Comparison of ENCODE assay signal across 8 cellular contexts in genomic region chr4:173169178-173169427, GRCh38. TPM values are rescaled to one million over a fixed set of nuclear protein-coding genes. Genes with fewer than 3 reads are reported as not detected.
DNase-seq lines count a peak whose midpoint lies in the region; TF ChIP-seq lines count a peak whose summit lies in the region.

No MANE protein-coding gene starts in this region.

- no peak overlapping the region for H2AFZ ChIP-seq in OCI-LY1 (ENCODE audit: low read length)

- H3K79me2 ChIP-seq in OCI-LY1 (ENCODE audit: insufficient read depth, low read length), result peaks cover 48% of the 10 kb centered on the region

- intact Hi-C loops in CD4-positive, alpha-beta memory T cell (cut with micrococcal nuclease), result loop anchor here (2.0 kb wide), 2 partner anchors 156 to 164 kb away; no protein-coding TSS in a partner anchor
- intact Hi-C loops in esophagus squamous epithelium (cut with DNase I), result loop anchor here (10.0 kb wide), 1 partner anchor 144 kb away; no protein-coding TSS in a partner anchor
- intact Hi-C loops in ovary (cut with DNase I), result loop anchor here in 1 of 4 donors (10.0 kb wide), 1 partner anchor 144 kb away; no protein-coding TSS in a partner anchor
- intact Hi-C loops in activated T-helper 1 cell treated with anti-CD3 and anti-CD28 coated beads, Interleukin-12 subunit alpha, Interleukin-12 subunit beta, Interleukin-2, Interleukin-4 antibody, amounts not matched to agents 30 ng/mL and 10 ng/mL and 1 ng/mL, durations not matched to agents 14 hours and 24 hours and 36 hours (cut with micrococcal nuclease), result loop anchor here (1.0 to 5.0 kb wide), 6 partner anchors 22 to 1113 kb away; partner anchors contain the start of genes CEP44, FBXO8 and HMGB2

- no peaks in the 10 kb centered on the region for H4K20me1 ChIP-seq in OCI-LY1 (ENCODE audit: insufficient read depth, low read length)

- TF ChIP-seq CTCF in OCI-LY1 (IDR thresholded peaks at IDR 0.05; ENCODE audit: low read length), result no peak
- TF ChIP-seq CTCF in esophagus squamous epithelium (IDR thresholded peaks at IDR 0.05), result no peak
- TF ChIP-seq CTCF in ovary (IDR thresholded peaks at IDR 0.05), result no peak

- H3K27me3 ChIP-seq in CD4-positive, alpha-beta memory T cell (ENCODE audit: insufficient read depth, low read length), result no peaks in the 10 kb centered on the region
- H3K27me3 ChIP-seq in OCI-LY1 (ENCODE audit: insufficient read depth, low read length) (no peaks in the 10 kb centered on the region), esophagus squamous epithelium (no peaks in the 10 kb centered on the region), ovary (no peaks in the 10 kb centered on the region)

- H3K27ac Mint-ChIP-seq in CD4-positive, alpha-beta memory T cell, result no peak overlapping the region
- no peak overlapping the region for H3K27ac Mint-ChIP-seq in activated T-helper 1 cell treated with anti-CD3 and anti-CD28 coated beads, Interleukin-12 subunit alpha, Interleukin-12 subunit beta, Interleukin-2, Interleukin-4 antibody, amounts not matched to agents 30 ng/mL and 10 ng/mL and 1 ng/mL, durations not matched to agents 14 hours and 24 hours and 36 hours
- no peak overlapping the region for H3K27ac Mint-ChIP-seq in activated T-cell treated with anti-CD3 and anti-CD28 coated beads, Interleukin-2, amount 50 U/mL, for 24 hours

- peak overlapping the region; percentile 58 for H3K27ac ChIP-seq in CD4-positive, alpha-beta memory T cell (ENCODE audit: low read depth, low read length)
- H3K27ac ChIP-seq in OCI-LY1 (ENCODE audit: low read depth, low read length, poor library complexity, severe bottlenecking) (peak overlapping the region; percentile 81), esophagus squamous epithelium (peak overlapping the region; percentile 92 to 96 (median 94)), ovary (peak overlapping the region; percentile 90 to 96)

- TF ChIP-seq EP300 in ovary (IDR thresholded peaks at IDR 0.05), result no peak

- peak overlapping the region in 1 of 2 donors; percentile 78 for H3K4me3 ChIP-seq in CD4-positive, alpha-beta memory T cell (ENCODE audit: low read length in 2 of 2)
- H3K4me3 ChIP-seq in OCI-LY1 (ENCODE audit: low read depth, low read length, poor library complexity, severe bottlenecking) (peak overlapping the region; percentile 97), esophagus squamous epithelium (peak overlapping the region; percentile 81 to 99 (median 92)), ovary (peak overlapping the region; percentile 73)

- POLR2A ChIA-PET in CD4-positive, alpha-beta memory T cell (lab: Charles Lee; ENCODE audit: partially characterized antibody), result interaction anchor here (0.6 to 3.7 kb wide), 3 partner anchors 165 to 203 kb away, joined by 4 to 27 read pairs (median 8); partner anchors contain the start of genes HMGB2 and SAP30

- H3K9me3 Mint-ChIP-seq in CD4-positive, alpha-beta memory T cell, result no peaks in the 10 kb centered on the region
- H3K9me3 Mint-ChIP-seq in activated T-helper 1 cell treated with anti-CD3 and anti-CD28 coated beads, Interleukin-12 subunit alpha, Interleukin-12 subunit beta, Interleukin-2, Interleukin-4 antibody, amounts not matched to agents 30 ng/mL and 10 ng/mL and 1 ng/mL, durations not matched to agents 14 hours and 24 hours and 36 hours, result no peaks in the 10 kb centered on the region
- no peaks in the 10 kb centered on the region for H3K9me3 Mint-ChIP-seq in activated T-cell treated with anti-CD3 and anti-CD28 coated beads, Interleukin-2, amount 50 U/mL, for 24 hours

- peak overlapping the region; percentile 99 for H3K9ac ChIP-seq in OCI-LY1 (ENCODE audit: low read length)

- no peaks in the 10 kb centered on the region for H3K27me3 Mint-ChIP-seq in CD4-positive, alpha-beta memory T cell
- H3K27me3 Mint-ChIP-seq in activated T-helper 1 cell treated with anti-CD3 and anti-CD28 coated beads, Interleukin-12 subunit alpha, Interleukin-12 subunit beta, Interleukin-2, Interleukin-4 antibody, amounts not matched to agents 30 ng/mL and 10 ng/mL and 1 ng/mL, durations not matched to agents 14 hours and 24 hours and 36 hours (ENCODE audit: insufficient read depth), result no peaks in the 10 kb centered on the region
- H3K27me3 Mint-ChIP-seq in activated T-cell treated with anti-CD3 and anti-CD28 coated beads, Interleukin-2, amount 50 U/mL, for 24 hours, result no peaks in the 10 kb centered on the region

- peak in 1 of 5 donors; percentile 31 for DNase-seq in CD4-positive, alpha-beta memory T cell
- DNase-seq in esophagus squamous epithelium (lab: John Stamatoyannopoulos, UW) (no peak), ovary (no peak), NCI-H748 (lab: John Stamatoyannopoulos, UW; ENCODE audit: unreplicated experiment) (no peak)
- no peak for DNase-seq in activated T-helper 1 cell treated with anti-CD3 and anti-CD28 coated beads, Interleukin-12 subunit alpha, Interleukin-12 subunit beta, Interleukin-2, Interleukin-4 antibody, amounts not matched to agents 30 ng/mL and 10 ng/mL and 1 ng/mL, durations not matched to agents 14 hours and 24 hours and 36 hours (ENCODE audit: low spot score)
- DNase-seq in stimulated activated CD4-positive, alpha-beta T cell treated with anti-CD3 and anti-CD28 coated beads, Interleukin-4, amount 100 ng/mL, for 24 hours, result no peak
- DNase-seq in activated T-cell treated with anti-CD3 and anti-CD28 coated beads, Interleukin-2, amount 50 U/mL, for 24 hours, result no peak

- peak overlapping the region; percentile 84 for H3K4me2 ChIP-seq in OCI-LY1 (ENCODE audit: low read length)

- no peak for TF ChIP-seq POLR2A in esophagus squamous epithelium (IDR thresholded peaks at IDR 0.05)
- no peak for TF ChIP-seq POLR2A in ovary (IDR thresholded peaks at IDR 0.05)

- H3K9me2 ChIP-seq in OCI-LY1 (ENCODE audit: low read depth, low read length), result no peaks in the 10 kb centered on the region

- peaks cover 31% of the 10 kb centered on the region for H3K4me1 ChIP-seq in CD4-positive, alpha-beta memory T cell (ENCODE audit: insufficient read depth, low read length)
- H3K4me1 ChIP-seq in OCI-LY1 (ENCODE audit: insufficient read depth, low read length, severe bottlenecking), result peaks cover 57% of the 10 kb centered on the region
- H3K4me1 ChIP-seq in esophagus squamous epithelium, result peaks cover 8 to 54% (median 18%) of the 10 kb centered on the region in 3 donors
- peaks cover 2% of the 10 kb centered on the region for H3K4me1 ChIP-seq in ovary (ENCODE audit: insufficient read depth)

- peaks cover 37 to 52% (median 44%) of the 10 kb centered on the region in 4 donors for H3K4me1 Mint-ChIP-seq in CD4-positive, alpha-beta memory T cell
- peaks cover 35% of the 10 kb centered on the region for H3K4me1 Mint-ChIP-seq in activated T-helper 1 cell treated with anti-CD3 and anti-CD28 coated beads, Interleukin-12 subunit alpha, Interleukin-12 subunit beta, Interleukin-2, Interleukin-4 antibody, amounts not matched to agents 30 ng/mL and 10 ng/mL and 1 ng/mL, durations not matched to agents 14 hours and 24 hours and 36 hours (ENCODE audit: low read depth)
- peaks cover 50% of the 10 kb centered on the region for H3K4me1 Mint-ChIP-seq in activated T-cell treated with anti-CD3 and anti-CD28 coated beads, Interleukin-2, amount 50 U/mL, for 24 hours (ENCODE audit: low read depth)

- peaks cover 0 to 12% of the 10 kb centered on the region in 2 donors for H3K36me3 Mint-ChIP-seq in CD4-positive, alpha-beta memory T cell
- peaks cover under 1% of the 10 kb centered on the region for H3K36me3 Mint-ChIP-seq in activated T-helper 1 cell treated with anti-CD3 and anti-CD28 coated beads, Interleukin-12 subunit alpha, Interleukin-12 subunit beta, Interleukin-2, Interleukin-4 antibody, amounts not matched to agents 30 ng/mL and 10 ng/mL and 1 ng/mL, durations not matched to agents 14 hours and 24 hours and 36 hours (ENCODE audit: low read depth)
- peaks cover 15% of the 10 kb centered on the region for H3K36me3 Mint-ChIP-seq in activated T-cell treated with anti-CD3 and anti-CD28 coated beads, Interleukin-2, amount 50 U/mL, for 24 hours (ENCODE audit: low read depth)

- H3F3A ChIP-seq in OCI-LY1 (ENCODE audit: insufficient read depth, low read length), result no peaks in the 10 kb centered on the region

- H3K9me3 ChIP-seq in CD4-positive, alpha-beta memory T cell (ENCODE audit: control insufficient read depth in 1 of 2, low read length in 2 of 2), result no peaks in the 10 kb centered on the region
- H3K9me3 ChIP-seq in OCI-LY1 (ENCODE audit: low read length) (no peaks in the 10 kb centered on the region), esophagus squamous epithelium (no peaks in the 10 kb centered on the region), ovary (no peaks in the 10 kb centered on the region)

- H3K4me3 Mint-ChIP-seq in CD4-positive, alpha-beta memory T cell, result no peak overlapping the region
- no peak overlapping the region for H3K4me3 Mint-ChIP-seq in activated T-helper 1 cell treated with anti-CD3 and anti-CD28 coated beads, Interleukin-12 subunit alpha, Interleukin-12 subunit beta, Interleukin-2, Interleukin-4 antibody, amounts not matched to agents 30 ng/mL and 10 ng/mL and 1 ng/mL, durations not matched to agents 14 hours and 24 hours and 36 hours
- H3K4me3 Mint-ChIP-seq in activated T-cell treated with anti-CD3 and anti-CD28 coated beads, Interleukin-2, amount 50 U/mL, for 24 hours, result no peak overlapping the region

- no CpG with 5 or more reads among the region's 41 CpGs for WGBS in esophagus squamous epithelium, 2 donors
- 0 to 1% (median 0%) methylated on average over 3 to 41 of the region's 41 CpGs for WGBS in ovary, 3 donors

- no peaks in the 10 kb centered on the region for H3K36me3 ChIP-seq in CD4-positive, alpha-beta memory T cell (ENCODE audit: insufficient read depth, low read length)
- H3K36me3 ChIP-seq in OCI-LY1 (ENCODE audit: insufficient read depth, low read length) (peaks cover 31% of the 10 kb centered on the region), esophagus squamous epithelium (peaks cover 0 to 9% (median 0%) of the 10 kb centered on the region in 3 donors), ovary (no peaks in the 10 kb centered on the region)

- CTCF ChIA-PET in CD4-positive, alpha-beta memory T cell (lab: Charles Lee; ENCODE audit: partially characterized antibody), result interaction anchor here (1.9 kb wide), 1 partner anchor 156 kb away, joined by 12 read pairs; no protein-coding TSS in a partner anchor

RNA-seq across cellular contexts. Expression of gene GALNT7, which starts 0.5 kb away (rescaled TPM):
- total RNA-seq in CD4-positive, alpha-beta memory T cell, result 10 to 100 TPM; 24.1 to 26.3 TPM
- 10 to 100 TPM; 12.6 to 20.4 TPM for polyA plus RNA-seq in CD4-positive, alpha-beta memory T cell
- total RNA-seq in esophagus squamous epithelium (10 to 100 TPM; 17.9 to 33.8 (median 23.6) TPM), ovary (10 to 100 TPM; 16.3 to 23.7 (median 19.0) TPM)
- 10 to 100 TPM in 1 of 2 donors, 1 to 10 TPM in 1; 9.0 to 17.2 TPM for polyA plus RNA-seq in ovary
- total RNA-seq in activated T-helper 1 cell treated with anti-CD3 and anti-CD28 coated beads, Interleukin-12 subunit alpha, Interleukin-12 subunit beta, Interleukin-2, Interleukin-4 antibody, amounts not matched to agents 30 ng/mL and 10 ng/mL and 1 ng/mL, durations not matched to agents 14 hours and 24 hours and 36 hours, result 24.6 and 30.5 TPM in 2 replicates
